Comparison of ENCODE assay signal across 21 cellular contexts in the genomic region with DNA sequence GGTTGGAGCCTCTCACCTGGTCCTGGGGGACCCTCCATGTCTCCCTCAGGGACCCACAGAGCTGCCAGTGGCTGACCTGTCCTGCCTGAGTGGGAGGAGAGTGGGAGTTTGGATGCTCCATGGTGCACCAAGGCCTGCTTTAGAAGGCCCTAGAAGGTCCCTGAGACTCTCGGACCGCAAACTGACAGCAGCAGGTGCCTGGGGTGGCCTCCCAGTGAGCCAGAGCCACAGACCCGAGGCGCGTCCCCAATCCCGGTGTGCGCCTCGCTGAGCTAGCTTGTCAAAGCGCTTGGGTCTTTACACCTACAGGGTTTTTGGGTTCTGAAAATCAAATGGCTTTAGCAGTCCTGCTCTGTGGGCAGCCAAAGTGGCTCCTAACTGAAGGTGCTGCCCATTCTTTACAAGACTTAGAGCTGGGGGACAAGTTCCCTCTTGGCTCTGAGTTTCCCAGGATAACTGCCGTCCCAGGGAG. TPM values are rescaled to one million over a fixed set of nuclear protein-coding genes. Genes with fewer than 3 reads are reported as not detected.
A peak's percentile ranks its signal among the peaks of the same experiment; 100 is the strongest.
DNase-seq lines count a peak whose midpoint lies in the region; ATAC-seq and TF ChIP-seq lines count a peak whose summit lies in the region.
"Had no signal": no experiment of that assay in that cellular context is flagged by ENCODE, and none has a peak within 500 bp of the region (broad histone marks: within the 10 kb centered on the region; RNA-seq: fewer than 3 reads in every experiment).

No MANE protein-coding gene starts in this region.

- peaks cover 84% of the 10 kb centered on the region for H3K79me2 ChIP-seq in neural cell (replicated peaks; ENCODE audit: insufficient read depth, low read length)

- H3K27me3 ChIP-seq in neural cell (ENCODE audit: insufficient read depth, low read depth, low read length) (no peaks in the 10 kb centered on the region), ovary (no peaks in the 10 kb centered on the region)

- peaks cover 3% of the 10 kb centered on the region for H3K4me1 ChIP-seq in ovary (ENCODE audit: insufficient read depth)
- H3K4me1 ChIP-seq: A549, Caco-2 had no signal

- TF ChIP-seq POLR2A in ovary (IDR thresholded peaks at IDR 0.05): no peak

- H4K20me1 ChIP-seq in neural cell (ENCODE audit: insufficient read depth): no peaks in the 10 kb centered on the region

- peak overlapping the region; percentile 25 for H3K4me3 Mint-ChIP-seq in natural killer cell
- no peak overlapping the region for H3K4me3 Mint-ChIP-seq in natural killer cell treated with Interleukin-12 subunit alpha and Interleukin-12 subunit beta and Interleukin-15 and Interleukin-18, amount 100 ng/mL, for 72 hours
- H3K4me3 Mint-ChIP-seq in glutamatergic neuron (ENCODE audit: unreplicated experiment): peak overlapping the region; percentile 99
- H3K4me3 Mint-ChIP-seq: CD4-positive, alpha-beta T cell; HFFc6 had no signal

- peak overlapping the region; percentile 81 for H3K4me3 ChIP-seq in neural cell (ENCODE audit: low read length)
- H3K4me3 ChIP-seq in ovary: no peak overlapping the region
- H3K4me3 ChIP-seq: A549, GM23248 had no signal

- H3K27me3 Mint-ChIP-seq in natural killer cell (ENCODE audit: low read depth in 2 of 2) (peaks cover 17 to 22% of the 10 kb centered on the region in 2 donors), glutamatergic neuron (ENCODE audit: unreplicated experiment) (peaks cover 40% of the 10 kb centered on the region)
- H3K27me3 Mint-ChIP-seq in natural killer cell treated with Interleukin-12 subunit alpha and Interleukin-12 subunit beta and Interleukin-15 and Interleukin-18, amount 100 ng/mL, for 72 hours: peaks cover 11 to 15% of the 10 kb centered on the region in 2 donors

- POLR2A ChIA-PET in HEK293T (lab: Yijun Ruan, JAX): no interaction called here

- peaks cover 3% of the 10 kb centered on the region for H3F3A ChIP-seq in neural cell (ENCODE audit: insufficient read depth, low read length, poor library complexity, severe bottlenecking)

- 80 to 89% (median 83%) methylated on average over 10 of the region's 10 CpGs for WGBS in ovary, 3 donors

- DNase-seq in natural killer cell (no peak), glutamatergic neuron (no peak), ovary (no peak), HEK293T (ENCODE audit: extremely low spot score) (no peak), DMS153 (lab: John Stamatoyannopoulos, UW) (no peak)
- DNase-seq in natural killer cell treated with Interleukin-12 subunit alpha and Interleukin-12 subunit beta and Interleukin-15 and Interleukin-18, amount 100 ng/mL, for 72 hours (ENCODE audit: low spot score): no peak
- DNase-seq: AML-193; Caco-2; CD4-positive, alpha-beta T cell; DMS79; GDM1; GM23248; HCEC 1CT had no signal

- no peaks in the 10 kb centered on the region for H3K36me3 Mint-ChIP-seq in natural killer cell
- no peaks in the 10 kb centered on the region for H3K36me3 Mint-ChIP-seq in natural killer cell treated with Interleukin-12 subunit alpha and Interleukin-12 subunit beta and Interleukin-15 and Interleukin-18, amount 100 ng/mL, for 72 hours
- H3K36me3 Mint-ChIP-seq in glutamatergic neuron (ENCODE audit: unreplicated experiment): peaks cover 5% of the 10 kb centered on the region

- peak overlapping the region; percentile 97 for H3K4me2 ChIP-seq in neural cell (ENCODE audit: low read length)
- H3K4me2 ChIP-seq: A549 had no signal

- H2AFZ ChIP-seq in neural cell (ENCODE audit: low read depth, low read length): no peak overlapping the region
- H2AFZ ChIP-seq: GM23248 had no signal

- no peaks in the 10 kb centered on the region for H3K9me3 Mint-ChIP-seq in natural killer cell
- H3K9me3 Mint-ChIP-seq in natural killer cell treated with Interleukin-12 subunit alpha and Interleukin-12 subunit beta and Interleukin-15 and Interleukin-18, amount 100 ng/mL, for 72 hours: no peaks in the 10 kb centered on the region
- H3K9me3 Mint-ChIP-seq in glutamatergic neuron (ENCODE audit: unreplicated experiment): peaks cover 34% of the 10 kb centered on the region
- H3K9me3 Mint-ChIP-seq: CD4-positive, alpha-beta T cell; HFFc6 had no signal

- TF ChIP-seq RAD21 in neural cell (conservative IDR thresholded peaks at IDR 0.05): no peak

- no peak for ATAC-seq in natural killer cell
- ATAC-seq in natural killer cell treated with Interleukin-12 subunit alpha and Interleukin-12 subunit beta and Interleukin-15 and Interleukin-18, amount 100 ng/mL, for 72 hours: no peak
- ATAC-seq: A549, HepG2 had no signal

- no peaks in the 10 kb centered on the region for H3K9me2 ChIP-seq in neural cell (ENCODE audit: insufficient read depth, low read length)

- H3K27ac ChIP-seq in neural cell (ENCODE audit: low read length) (no peak overlapping the region), ovary (no peak overlapping the region)
- H3K27ac ChIP-seq: 22Rv1, A549, C4-2B, GM23248 had no signal

- TF ChIP-seq EP300 in neural cell (conservative IDR thresholded peaks at IDR 0.05; ENCODE audit: poor library complexity, severe bottlenecking) (no peak), ovary (IDR thresholded peaks at IDR 0.05) (no peak)

- peaks cover 9 to 19% of the 10 kb centered on the region in 2 donors for H3K4me1 Mint-ChIP-seq in natural killer cell
- H3K4me1 Mint-ChIP-seq in natural killer cell treated with Interleukin-12 subunit alpha and Interleukin-12 subunit beta and Interleukin-15 and Interleukin-18, amount 100 ng/mL, for 72 hours (ENCODE audit: low read depth in 2 of 2): peaks cover 0 to 17% of the 10 kb centered on the region in 2 donors
- H3K4me1 Mint-ChIP-seq in glutamatergic neuron (ENCODE audit: low read depth, unreplicated experiment): peaks cover 47% of the 10 kb centered on the region

- H3K27ac Mint-ChIP-seq in natural killer cell (no peak overlapping the region), glutamatergic neuron (ENCODE audit: unreplicated experiment) (peak overlapping the region; percentile 100)
- no peak overlapping the region for H3K27ac Mint-ChIP-seq in natural killer cell treated with Interleukin-12 subunit alpha and Interleukin-12 subunit beta and Interleukin-15 and Interleukin-18, amount 100 ng/mL, for 72 hours
- H3K27ac Mint-ChIP-seq: CD4-positive, alpha-beta T cell; HFFc6 had no signal

- H3K36me3 ChIP-seq in neural cell (ENCODE audit: insufficient read depth, low read length) (no peaks in the 10 kb centered on the region), ovary (no peaks in the 10 kb centered on the region)

- intact Hi-C loops in natural killer cell (cut with micrococcal nuclease): no loop called here
- intact Hi-C loops in ovary (cut with DNase I): no loop called here

- no peaks in the 10 kb centered on the region for H3K9me3 ChIP-seq in neural cell (ENCODE audit: low read length)
- H3K9me3 ChIP-seq in ovary: no peaks in the 10 kb centered on the region
- H3K9me3 ChIP-seq: A549, Caco-2 had no signal

- no peak for TF ChIP-seq CTCF in natural killer cell (IDR thresholded peaks at IDR 0.05)
- no peak for TF ChIP-seq CTCF in glutamatergic neuron (IDR thresholded peaks at IDR 0.05; ENCODE audit: partially characterized antibody, unreplicated experiment)
- no peak for TF ChIP-seq CTCF in neural cell (IDR thresholded peaks at IDR 0.05; ENCODE audit: poor library complexity, severe bottlenecking)
- TF ChIP-seq CTCF in ovary (IDR thresholded peaks at IDR 0.05): no peak

- CTCF ChIA-PET in HEK293T (lab: Yijun Ruan, JAX): no interaction called here

- H3K9ac ChIP-seq in neural cell (ENCODE audit: low read length): peak overlapping the region; percentile 95
- H3K9ac ChIP-seq: GM23248 had no signal

TF ChIP-seq in neural cell, 6 proteins besides CTCF, POLR2A, EP300 and RAD21 (continues in another document):
- TF ChIP-seq MXI1 (conservative IDR thresholded peaks at IDR 0.05; ENCODE audit: poor library complexity, severe bottlenecking) (no peak), TAF1 (IDR thresholded peaks at IDR 0.05; ENCODE audit: low read depth) (no peak)

TF ChIP-seq in HEK293T, 16 proteins besides CTCF, POLR2A, EP300 and RAD21:
- TF ChIP-seq ELF4 (IDR thresholded peaks at IDR 0.05): no peak
- TF ChIP-seq ARNT (IDR thresholded peaks at IDR 0.05): no peak
- TF ChIP-seq LEF1 (IDR thresholded peaks at IDR 0.05; ENCODE audit: borderline replicate concordance): no peak
- no peak for TF ChIP-seq TARDBP (IDR thresholded peaks at IDR 0.05)
- TF ChIP-seq PKNOX1 (IDR thresholded peaks at IDR 0.05): no peak
- no peak for TF ChIP-seq L3MBTL2 (conservative IDR thresholded peaks at IDR 0.05)
- TF ChIP-seq FOXA1 (IDR thresholded peaks at IDR 0.05): no peak
- no peak for TF ChIP-seq HDGF (IDR thresholded peaks at IDR 0.05; ENCODE audit: borderline replicate concordance)
- TF ChIP-seq NFRKB (IDR thresholded peaks at IDR 0.05): no peak
- no peak for TF ChIP-seq CTBP1 (IDR thresholded peaks at IDR 0.05; ENCODE audit: borderline replicate concordance)
- TF ChIP-seq FOXK2 (IDR thresholded peaks at IDR 0.05): no peak
- no peak for TF ChIP-seq FOXM1 (IDR thresholded peaks at IDR 0.05; ENCODE audit: borderline replicate concordance)
- no peak for TF ChIP-seq BHLHE40 (IDR thresholded peaks at IDR 0.05; ENCODE audit: borderline replicate concordance)
- no peak for TF ChIP-seq SP1 (IDR thresholded peaks at IDR 0.05)
- no peak for TF ChIP-seq ZNF384 (IDR thresholded peaks at IDR 0.05)
- no peak for TF ChIP-seq SUZ12 (IDR thresholded peaks at IDR 0.05)

RNA-seq across cellular contexts. Expression of gene MYT1, which starts 4.9 kb away (rescaled TPM):
- total RNA-seq in natural killer cell (not detected), glutamatergic neuron (ENCODE audit: unreplicated experiment) (159 TPM), ovary (under 1 TPM; 0.05 to 0.25 (median 0.15) TPM)
- not detected for total RNA-seq in natural killer cell treated with Interleukin-12 subunit alpha and Interleukin-12 subunit beta and Interleukin-15 and Interleukin-18, amount 100 ng/mL, for 72 hours
- polyA plus RNA-seq in neural cell (35.8 and 42.4 TPM in 2 replicates), ovary (under 1 TPM in 1 of 2 donors, not detected in 1; 0.07 TPM)
- 79.8 and 80.8 TPM in 2 replicates for polyA minus RNA-seq in neural cell
- total RNA-seq: Daoy, GM23248, HFFc6 had no signal
- polyA plus RNA-seq: BJ, GM23248 had no signal

Comparison
In these comparisons a context has a peak if more than half of its experiments do, and no peak if none do; other contexts are left out.
1. RNA of gene MYT1, which starts 4.9 kb away (total RNA-seq): 159 TPM in glutamatergic neuron (single experiment); 0.05 to 0.25 TPM in ovary, not detected in natural killer cell and not detected in natural killer cell treated with Interleukin-12 subunit alpha and Interleukin-12 subunit beta and Interleukin-15 and Interleukin-18, amount 100 ng/mL, for 72 hours; every median in the first group is over 100 times any median in the second.